ENCODE assay signal across 8 cellular contexts in genomic region chr3:48428863-48429415, GRCh38. TPM values are rescaled to one million over a fixed set of nuclear protein-coding genes. Genes with fewer than 3 reads are reported as not detected.
DNase-seq lines count a peak whose midpoint lies in the region; ATAC-seq and TF ChIP-seq lines count a peak whose summit lies in the region.

No MANE protein-coding gene starts in this region.

- H3K4me3 Mint-ChIP-seq in T-helper 17 cell (peak overlapping the region; percentile 63), nephron (peak overlapping the region; percentile 84 to 91 (median 87))

- H3K36me3 Mint-ChIP-seq in T-helper 17 cell (ENCODE audit: low read depth), result no peaks in the 10 kb centered on the region
- peaks cover 3% of the 10 kb centered on the region for H3K36me3 Mint-ChIP-seq in nephron (ENCODE audit: low read depth)

- no peak for TF ChIP-seq CTCF in fibroblast of the aortic adventitia (IDR thresholded peaks at IDR 0.05; ENCODE audit: insufficient read depth, low read length)
- no peak for TF ChIP-seq CTCF in nephron (IDR thresholded peaks at IDR 0.05; ENCODE audit: unreplicated experiment in 3 of 3)

- in situ Hi-C loops in HAP-1 (cut with MboI; ENCODE audit: low sequenced_read_pairs), result no loop called here

- peaks cover 17% of the 10 kb centered on the region for H3K4me1 ChIP-seq in HAP-1

- H3K4me1 Mint-ChIP-seq in T-helper 17 cell (peaks cover 15% of the 10 kb centered on the region), nephron (peaks cover 56% of the 10 kb centered on the region)

- ATAC-seq in T-helper 17 cell, result peak; percentile 67
- no peak for ATAC-seq in GM18517 (IDR thresholded peaks at IDR 0.05; ENCODE audit: unreplicated experiment)

- no peaks in the 10 kb centered on the region for H3K27me3 ChIP-seq in HAP-1 (ENCODE audit: low read depth)

- peaks cover 21% of the 10 kb centered on the region for H3K36me3 ChIP-seq in HAP-1 (replicated peaks)

- no peak overlapping the region for H3K27ac Mint-ChIP-seq in T-helper 17 cell
- H3K27ac Mint-ChIP-seq in nephron, result peak overlapping the region; percentile 90 to 94 (median 93)

- H3K27me3 Mint-ChIP-seq in T-helper 17 cell, result no peaks in the 10 kb centered on the region
- H3K27me3 Mint-ChIP-seq in nephron (ENCODE audit: low read depth), result no peaks in the 10 kb centered on the region

- no peaks in the 10 kb centered on the region for H3K9me3 ChIP-seq in HAP-1
- no peaks in the 10 kb centered on the region for H3K9me3 ChIP-seq in T-helper 17 cell (ENCODE audit: control insufficient read depth, low read length, poor library complexity, severe bottlenecking)

- H3K9me3 Mint-ChIP-seq in nephron, result no peaks in the 10 kb centered on the region

- DNase-seq in CD1c-positive myeloid dendritic cell (ENCODE audit: extremely low spot score), result peak; percentile 5
- DNase-seq in HAP-1 (ENCODE audit: low spot score in 2 of 2), result peak; percentile 27 to 60
- peak in 1 of 3 donors; percentile 18 for DNase-seq in T-helper 17 cell
- no peak for DNase-seq in fibroblast of the aortic adventitia (ENCODE audit: low read depth)
- DNase-seq in NOMO-1 (lab: John Stamatoyannopoulos, UW; ENCODE audit: unreplicated experiment in 2 of 2), result no peak
- no peak for DNase-seq in H4 (ENCODE audit: low spot score)

- H3K4me3 ChIP-seq in HAP-1, result peak overlapping the region; percentile 57
- peak overlapping the region; percentile 74 for H3K4me3 ChIP-seq in fibroblast of the aortic adventitia (ENCODE audit: low read depth, low read length)

RNA-seq across cellular contexts. Expression of gene PLXNB1, which starts 0.9 kb away (rescaled TPM):
- total RNA-seq in T-helper 17 cell (1 to 10 TPM; 2.4 to 4.1 TPM), fibroblast of the aortic adventitia (ENCODE audit: low replicate concordance) (30.0 and 59.5 TPM in 2 replicates)
- 4.3 and 9.6 TPM in 2 replicates for total RNA-seq in H4 (2014; rRNA removed; shearing (Covaris generic))

RNA-seq across cellular contexts. Expression of gene CCDC51, which starts 11.0 kb away (rescaled TPM):
- total RNA-seq in T-helper 17 cell, result 1 to 10 TPM; 4.1 TPM
- 19.3 and 38.0 TPM in 2 replicates for total RNA-seq in fibroblast of the aortic adventitia (ENCODE audit: low replicate concordance)
- 23.3 and 28.6 TPM in 2 replicates for total RNA-seq in H4 (2014; rRNA removed; shearing (Covaris generic))

RNA-seq across cellular contexts. Expression of gene TMA7, which starts 11.1 kb away (rescaled TPM):
- total RNA-seq in T-helper 17 cell (100 to 1,000 TPM; 226 to 233 TPM), fibroblast of the aortic adventitia (ENCODE audit: low replicate concordance) (234 and 390 TPM in 2 replicates)
- total RNA-seq in H4 (2014; rRNA removed; shearing (Covaris generic)), result 502 and 627 TPM in 2 replicates

RNA-seq across cellular contexts. Expression of gene ATRIP, which starts 17.6 kb away (rescaled TPM):
- total RNA-seq in T-helper 17 cell (1 to 10 TPM; 7.6 to 9.3 TPM), fibroblast of the aortic adventitia (ENCODE audit: low replicate concordance) (4.0 and 14.5 TPM in 2 replicates)
- 5.3 and 5.7 TPM in 2 replicates for total RNA-seq in H4 (2014; rRNA removed; shearing (Covaris generic))

RNA-seq across cellular contexts. Expression of gene FBXW12, which starts 56.9 kb away (rescaled TPM):
- total RNA-seq in T-helper 17 cell (not detected), fibroblast of the aortic adventitia (ENCODE audit: low replicate concordance) (0.27 TPM in 1 of 2 replicates, not detected in the other)
- total RNA-seq in H4 (2014; rRNA removed; shearing (Covaris generic)), result 0.08 TPM in 1 of 2 replicates, not detected in the other

Comparison
In these comparisons a context has a peak if more than half of its experiments do, and no peak if none do; other contexts are left out.
1. DNase-seq: peak in CD1c-positive myeloid dendritic cell (single experiment) and HAP-1 (2 of 2); none in fibroblast of the aortic adventitia (single experiment), NOMO-1 (0 of 2) and H4 (single experiment).